In genomic region chr4:118939169-118939779, GRCh38 we compare ENCODE assay signal across 1 cellular context.
TF ChIP-seq lines count a peak whose summit lies in the region.

No MANE protein-coding gene starts in this region.

TF ChIP-seq in GM12878, 131 proteins besides CTCF, POLR2A, EP300 and RAD21:
- TF ChIP-seq, protein P1, sequence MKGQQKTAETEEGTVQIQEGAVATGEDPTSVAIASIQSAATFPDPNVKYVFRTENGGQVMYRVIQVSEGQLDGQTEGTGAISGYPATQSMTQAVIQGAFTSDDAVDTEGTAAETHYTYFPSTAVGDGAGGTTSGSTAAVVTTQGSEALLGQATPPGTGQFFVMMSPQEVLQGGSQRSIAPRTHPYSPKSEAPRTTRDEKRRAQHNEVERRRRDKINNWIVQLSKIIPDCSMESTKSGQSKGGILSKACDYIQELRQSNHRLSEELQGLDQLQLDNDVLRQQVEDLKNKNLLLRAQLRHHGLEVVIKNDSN (IDR thresholded peaks at IDR 0.05; ENCODE audit: borderline replicate concordance, extremely low read length, insufficient read depth, low read depth, low read length): no peak
- TF ChIP-seq, protein P2, sequence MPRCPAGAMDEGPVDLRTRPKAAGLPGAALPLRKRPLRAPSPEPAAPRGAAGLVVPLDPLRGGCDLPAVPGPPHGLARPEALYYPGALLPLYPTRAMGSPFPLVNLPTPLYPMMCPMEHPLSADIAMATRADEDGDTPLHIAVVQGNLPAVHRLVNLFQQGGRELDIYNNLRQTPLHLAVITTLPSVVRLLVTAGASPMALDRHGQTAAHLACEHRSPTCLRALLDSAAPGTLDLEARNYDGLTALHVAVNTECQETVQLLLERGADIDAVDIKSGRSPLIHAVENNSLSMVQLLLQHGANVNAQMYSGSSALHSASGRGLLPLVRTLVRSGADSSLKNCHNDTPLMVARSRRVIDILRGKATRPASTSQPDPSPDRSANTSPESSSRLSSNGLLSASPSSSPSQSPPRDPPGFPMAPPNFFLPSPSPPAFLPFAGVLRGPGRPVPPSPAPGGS (IDR thresholded peaks at IDR 0.05; ENCODE audit: borderline replicate concordance, insufficient read depth, low read depth, low read length, poor library complexity, severe bottlenecking): peak; percentile 82
- no peak for TF ChIP-seq PML (IDR thresholded peaks at IDR 0.05; ENCODE audit: low read length)
